ENCODE assay signal across 2 cellular contexts in the genomic region with DNA sequence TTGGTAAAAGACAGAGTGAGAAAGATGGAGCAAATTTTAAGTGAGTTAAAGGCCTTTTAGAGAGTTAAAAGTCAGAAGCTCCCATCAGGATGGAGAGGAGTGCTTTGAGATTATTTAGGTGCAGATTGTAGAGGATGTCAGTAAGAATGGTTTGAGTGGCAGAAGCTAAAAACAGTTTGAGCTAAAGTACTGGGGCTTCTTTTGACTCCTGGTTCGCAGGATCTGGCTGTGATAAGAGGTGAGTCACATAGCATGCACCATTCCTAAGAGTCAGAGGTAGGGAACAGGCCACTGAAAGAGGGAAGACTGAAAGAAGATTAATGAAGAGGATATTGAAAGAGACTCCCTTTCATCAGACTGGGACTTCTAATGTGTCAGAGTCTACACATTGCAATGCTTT.
TF ChIP-seq lines count a peak whose summit lies in the region.

No MANE protein-coding gene starts in this region.

TF ChIP-seq in GM23338, 12 proteins besides CTCF, POLR2A, EP300 and RAD21:
- TF ChIP-seq, protein P1, sequence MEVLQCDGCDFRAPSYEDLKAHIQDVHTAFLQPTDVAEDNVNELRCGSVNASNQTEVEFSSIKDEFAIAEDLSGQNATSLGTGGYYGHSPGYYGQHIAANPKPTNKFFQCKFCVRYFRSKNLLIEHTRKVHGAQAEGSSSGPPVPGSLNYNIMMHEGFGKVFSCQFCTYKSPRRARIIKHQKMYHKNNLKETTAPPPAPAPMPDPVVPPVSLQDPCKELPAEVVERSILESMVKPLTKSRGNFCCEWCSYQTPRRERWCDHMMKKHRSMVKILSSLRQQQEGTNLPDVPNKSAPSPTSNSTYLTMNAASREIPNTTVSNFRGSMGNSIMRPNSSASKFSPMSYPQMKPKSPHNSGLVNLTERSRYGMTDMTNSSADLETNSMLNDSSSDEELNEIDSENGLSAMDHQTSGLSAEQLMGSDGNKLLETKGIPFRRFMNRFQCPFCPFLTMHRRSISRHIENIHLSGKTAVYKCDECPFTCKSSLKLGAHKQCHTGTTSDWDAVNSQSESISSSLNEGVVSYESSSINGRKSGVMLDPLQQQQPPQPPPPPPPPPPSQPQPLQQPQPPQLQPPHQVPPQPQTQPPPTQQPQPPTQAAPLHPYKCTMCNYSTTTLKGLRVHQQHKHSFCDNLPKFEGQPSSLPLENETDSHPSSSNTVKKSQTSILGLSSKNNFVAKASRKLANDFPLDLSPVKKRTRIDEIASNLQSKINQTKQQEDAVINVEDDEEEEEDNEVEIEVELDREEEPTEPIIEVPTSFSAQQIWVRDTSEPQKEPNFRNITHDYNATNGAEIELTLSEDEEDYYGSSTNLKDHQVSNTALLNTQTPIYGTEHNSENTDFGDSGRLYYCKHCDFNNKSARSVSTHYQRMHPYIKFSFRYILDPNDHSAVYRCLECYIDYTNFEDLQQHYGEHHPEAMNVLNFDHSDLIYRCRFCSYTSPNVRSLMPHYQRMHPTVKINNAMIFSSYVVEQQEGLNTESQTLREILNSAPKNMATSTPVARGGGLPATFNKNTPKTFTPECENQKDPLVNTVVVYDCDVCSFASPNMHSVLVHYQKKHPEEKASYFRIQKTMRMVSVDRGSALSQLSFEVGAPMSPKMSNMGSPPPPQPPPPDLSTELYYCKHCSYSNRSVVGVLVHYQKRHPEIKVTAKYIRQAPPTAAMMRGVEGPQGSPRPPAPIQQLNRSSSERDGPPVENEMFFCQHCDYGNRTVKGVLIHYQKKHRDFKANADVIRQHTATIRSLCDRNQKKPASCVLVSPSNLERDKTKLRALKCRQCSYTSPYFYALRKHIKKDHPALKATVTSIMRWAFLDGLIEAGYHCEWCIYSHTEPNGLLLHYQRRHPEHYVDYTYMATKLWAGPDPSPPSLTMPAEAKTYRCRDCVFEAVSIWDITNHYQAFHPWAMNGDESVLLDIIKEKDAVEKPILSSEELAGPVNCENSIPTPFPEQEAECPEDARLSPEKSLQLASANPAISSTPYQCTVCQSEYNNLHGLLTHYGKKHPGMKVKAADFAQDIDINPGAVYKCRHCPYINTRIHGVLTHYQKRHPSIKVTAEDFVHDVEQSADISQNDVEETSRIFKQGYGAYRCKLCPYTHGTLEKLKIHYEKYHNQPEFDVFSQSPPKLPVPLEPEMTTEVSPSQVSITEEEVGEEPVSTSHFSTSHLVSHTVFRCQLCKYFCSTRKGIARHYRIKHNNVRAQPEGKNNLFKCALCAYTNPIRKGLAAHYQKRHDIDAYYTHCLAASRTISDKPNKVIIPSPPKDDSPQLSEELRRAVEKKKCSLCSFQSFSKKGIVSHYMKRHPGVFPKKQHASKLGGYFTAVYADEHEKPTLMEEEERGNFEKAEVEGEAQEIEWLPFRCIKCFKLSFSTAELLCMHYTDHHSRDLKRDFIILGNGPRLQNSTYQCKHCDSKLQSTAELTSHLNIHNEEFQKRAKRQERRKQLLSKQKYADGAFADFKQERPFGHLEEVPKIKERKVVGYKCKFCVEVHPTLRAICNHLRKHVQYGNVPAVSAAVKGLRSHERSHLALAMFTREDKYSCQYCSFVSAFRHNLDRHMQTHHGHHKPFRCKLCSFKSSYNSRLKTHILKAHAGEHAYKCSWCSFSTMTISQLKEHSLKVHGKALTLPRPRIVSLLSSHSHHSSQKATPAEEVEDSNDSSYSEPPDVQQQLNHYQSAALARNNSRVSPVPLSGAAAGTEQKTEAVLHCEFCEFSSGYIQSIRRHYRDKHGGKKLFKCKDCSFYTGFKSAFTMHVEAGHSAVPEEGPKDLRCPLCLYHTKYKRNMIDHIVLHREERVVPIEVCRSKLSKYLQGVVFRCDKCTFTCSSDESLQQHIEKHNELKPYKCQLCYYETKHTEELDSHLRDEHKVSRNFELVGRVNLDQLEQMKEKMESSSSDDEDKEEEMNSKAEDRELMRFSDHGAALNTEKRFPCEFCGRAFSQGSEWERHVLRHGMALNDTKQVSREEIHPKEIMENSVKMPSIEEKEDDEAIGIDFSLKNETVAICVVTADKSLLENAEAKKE (CRISPR knock-in tag; IDR thresholded peaks at IDR 0.05): no peak
- TF ChIP-seq CREB1 (CRISPR knock-in tag; IDR thresholded peaks at IDR 0.05; ENCODE audit: low read depth) (no peak), EZH2 (IDR thresholded peaks at IDR 0.05; ENCODE audit: low read depth, unreplicated experiment) (no peak), ZNF114 (CRISPR knock-in tag; IDR thresholded peaks at IDR 0.05) (no peak), NANOG (IDR thresholded peaks at IDR 0.05; ENCODE audit: borderline replicate concordance) (no peak)

TF ChIP-seq in H1, 55 proteins besides CTCF, POLR2A, EP300 and RAD21:
- TF ChIP-seq MAFK (IDR thresholded peaks at IDR 0.05; ENCODE audit: low read depth, low read length): no peak
